ENCODE assay signal across 12 cellular contexts in genomic region chr6:167893416-167893815, GRCh38.
DNase-seq lines count a peak whose midpoint lies in the region; ATAC-seq, FAIRE-seq and TF ChIP-seq lines count a peak whose summit lies in the region.
"Had no signal": no experiment of that assay in that cellular context is flagged by ENCODE, and none has a peak within 500 bp of the region (broad histone marks: within the 10 kb centered on the region; RNA-seq: fewer than 3 reads in every experiment).

No MANE protein-coding gene starts in this region.

- no peaks in the 10 kb centered on the region for H4K20me1 ChIP-seq in H9 (ENCODE audit: control insufficient read depth, insufficient read depth, insufficient read length)

- H3K4me1 ChIP-seq in H9 (ENCODE audit: insufficient read depth, low read length) (0 out of 2 replicates have a peak, but pooled peaks cover 2% of the 10 kb centered on the region), HUES6 (ENCODE audit: control insufficient read depth, insufficient read depth, low read length) (peaks cover 33% of the 10 kb centered on the region), foreskin keratinocyte (peaks cover 11% of the 10 kb centered on the region)
- H3K4me1 ChIP-seq: lower lobe of right lung had no signal

- no peaks in the 10 kb centered on the region for H3K79me2 ChIP-seq in H9 (ENCODE audit: insufficient read depth, low read length)

- DNase-seq in GM12891 (ENCODE audit: insufficient read length, low spot score) (no peak), H9 (peak; percentile 42), foreskin keratinocyte (peak; percentile 75 to 86), COLO829 (ENCODE audit: low spot score) (no peak), T1000 (lab: John Stamatoyannopoulos, UW) (no peak), medulla oblongata (ENCODE audit: extremely low spot score) (no peak), T-helper 9 cell (no peak)
- DNase-seq: activated naive CD8-positive, alpha-beta T cell treated with anti-CD3 and anti-CD28 coated beads for 36 hours; DMS153; lower lobe of right lung had no signal

- no peak overlapping the region for H4K91ac ChIP-seq in H9 (ENCODE audit: insufficient read length, low read depth, low read length)

- ATAC-seq in foreskin keratinocyte, result peak; percentile 100

- no peaks in the 10 kb centered on the region for H3K9me3 Mint-ChIP-seq in H9
- H3K9me3 Mint-ChIP-seq: activated naive CD8-positive, alpha-beta T cell treated with anti-CD3 and anti-CD28 coated beads for 36 hours had no signal

- peak overlapping the region; percentile 14 for H3K27ac ChIP-seq in H9 (ENCODE audit: insufficient read length, low read depth, low read length)
- H3K27ac ChIP-seq in HUES6 (ENCODE audit: low read depth, low read length), result peak overlapping the region; percentile 24
- peak overlapping the region; percentile 67 for H3K27ac ChIP-seq in foreskin keratinocyte
- H3K27ac ChIP-seq: lower lobe of right lung had no signal

- H3K36me3 ChIP-seq in HUES6 (ENCODE audit: control insufficient read depth, insufficient read depth, low read length), result peaks cover 49% of the 10 kb centered on the region

- H2BK20ac ChIP-seq in H9 (ENCODE audit: low read depth, low read length, poor library complexity, severe bottlenecking), result no peak overlapping the region

- H3K9ac ChIP-seq in H9 (ENCODE audit: extremely low read depth, insufficient read length, low read length) (no peak overlapping the region), HUES6 (ENCODE audit: low read length) (peak overlapping the region; percentile 37)

- H3T11ph ChIP-seq in H9 (ENCODE audit: low read length), result no peak overlapping the region

- H3K9me3 ChIP-seq in H9 (ENCODE audit: control insufficient read depth, low read depth, low read length) (no peaks in the 10 kb centered on the region), HUES6 (ENCODE audit: control insufficient read depth, insufficient read depth, low read depth, low read length) (no peaks in the 10 kb centered on the region)
- H3K9me3 ChIP-seq: lower lobe of right lung had no signal

- no peak overlapping the region for H2BK5ac ChIP-seq in H9 (ENCODE audit: insufficient read length, low read length)

- no peak overlapping the region for H3K23ac ChIP-seq in H9 (ENCODE audit: insufficient read length, low read depth, low read length)

- no peak overlapping the region for H3K18ac ChIP-seq in H9 (ENCODE audit: insufficient read length, low read depth, low read length)

- H2BK12ac ChIP-seq in H9 (ENCODE audit: insufficient read length, low read depth, low read length), result no peak overlapping the region

- no peaks in the 10 kb centered on the region for H3K23me2 ChIP-seq in H9 (ENCODE audit: insufficient read length, low read depth, low read length, poor library complexity, severe bottlenecking)

- no peak overlapping the region for H3K27ac Mint-ChIP-seq in H9
- H3K27ac Mint-ChIP-seq: activated naive CD8-positive, alpha-beta T cell treated with anti-CD3 and anti-CD28 coated beads for 36 hours had no signal

- no peak overlapping the region for H3K4me3 Mint-ChIP-seq in H9
- H3K4me3 Mint-ChIP-seq: activated naive CD8-positive, alpha-beta T cell treated with anti-CD3 and anti-CD28 coated beads for 36 hours had no signal

- no CpG with 5 or more reads among the region's 5 CpGs for WGBS in H9 (ENCODE audit: extremely low coverage, insufficient read length, low lambda C conversion rate)

- H4K5ac ChIP-seq in H9 (ENCODE audit: insufficient read length, low read depth, low read length), result no peak overlapping the region

- no peak overlapping the region for H2AFZ ChIP-seq in H9 (ENCODE audit: low read length)

- no peak overlapping the region for H3K4ac ChIP-seq in H9 (ENCODE audit: low read depth, low read length)

- H3K56ac ChIP-seq in H9 (ENCODE audit: insufficient read length, low read depth, low read length), result no peak overlapping the region

- TF ChIP-seq CTCF in H9 (conservative IDR thresholded peaks at IDR 0.05), result no peak
- no peak for TF ChIP-seq CTCF in foreskin keratinocyte (conservative IDR thresholded peaks at IDR 0.05)

- H3K79me1 ChIP-seq in H9 (ENCODE audit: insufficient read depth, low read depth, low read length, poor library complexity, severe bottlenecking), result no peaks in the 10 kb centered on the region

- no peak overlapping the region for H2AK5ac ChIP-seq in H9 (ENCODE audit: insufficient read length, low read length)

- FAIRE-seq in GM12891 (lab: Jason Lieb, UNC), result peak; percentile 61
- FAIRE-seq: HTR-8/SVneo had no signal

- H3K4me2 ChIP-seq in H9 (ENCODE audit: insufficient read depth, insufficient read length, low read length), result no peak overlapping the region

- H3K27me3 ChIP-seq in H9 (ENCODE audit: insufficient read depth, low read length) (no peaks in the 10 kb centered on the region), HUES6 (ENCODE audit: control insufficient read depth, insufficient read depth, low read length) (no peaks in the 10 kb centered on the region), foreskin keratinocyte (no peaks in the 10 kb centered on the region)

- no peak overlapping the region for H2BK120ac ChIP-seq in H9 (ENCODE audit: low read depth, low read length, poor library complexity, severe bottlenecking)

- H2BK15ac ChIP-seq in H9 (ENCODE audit: low read depth, low read length), result no peak overlapping the region

- H3K4me1 Mint-ChIP-seq in H9, result peaks cover 0 to 4% of the 10 kb centered on the region in 2 experiments; a peak in 3 of 4 replicates
- H3K4me1 Mint-ChIP-seq: activated naive CD8-positive, alpha-beta T cell treated with anti-CD3 and anti-CD28 coated beads for 36 hours had no signal

- H3K36me3 Mint-ChIP-seq in H9 (ENCODE audit: insufficient read depth in 1 of 3, low read depth in 3 of 3), result peaks cover 2 to 51% (median 32%) of the 10 kb centered on the region in 3 experiments; a peak in 6 of 7 replicates
- H3K36me3 Mint-ChIP-seq: activated naive CD8-positive, alpha-beta T cell treated with anti-CD3 and anti-CD28 coated beads for 36 hours had no signal

- H4K8ac ChIP-seq in H9 (replicated peaks; ENCODE audit: insufficient read length, low read depth, low read length), result no peak overlapping the region

- H3K4me3 ChIP-seq in HUES6 (ENCODE audit: low read depth, low read length), result peak overlapping the region; percentile 4; the same call in 1 of the 2 replicates
- H3K4me3 ChIP-seq: lower lobe of right lung had no signal

- H3K27me3 Mint-ChIP-seq in H9 (ENCODE audit: low read depth), result no peaks in the 10 kb centered on the region
- H3K27me3 Mint-ChIP-seq: activated naive CD8-positive, alpha-beta T cell treated with anti-CD3 and anti-CD28 coated beads for 36 hours had no signal

- TF ChIP-seq POLR2A in GM12891 (IDR thresholded peaks at IDR 0.05; ENCODE audit: low read depth, low read length), result no peak

- H3K14ac ChIP-seq in H9 (ENCODE audit: insufficient read depth, low read length), result no peak overlapping the region

TF ChIP-seq in GM12891, 5 proteins besides CTCF, POLR2A, EP300 and RAD21:
- TF ChIP-seq POU2F2 (IDR thresholded peaks at IDR 0.05; ENCODE audit: low read depth, low read length) (no peak), POLR2AphosphoS5 (IDR thresholded peaks at IDR 0.05; ENCODE audit: low read depth, low read length) (no peak), TAF1 (IDR thresholded peaks at IDR 0.05; ENCODE audit: low read depth, low read length) (no peak), PAX5 (IDR thresholded peaks at IDR 0.05; ENCODE audit: insufficient read depth, low read length, severe bottlenecking) (no peak), SPI1 (IDR thresholded peaks at IDR 0.05; ENCODE audit: low read depth, low read length) (no peak)

Comparison
In these comparisons a context has a peak if more than half of its experiments do, and no peak if none do; other contexts are left out.
1. DNase-seq: peak in H9 (single experiment) and foreskin keratinocyte (2 of 2); none in GM12891 (single experiment), COLO829 (single experiment), T1000 (single experiment), medulla oblongata (single experiment) and T-helper 9 cell (single experiment).
2. H3K27ac ChIP-seq: peak in every context shown above with its lines; median percentile 67 in foreskin keratinocyte; 24 in HUES6; 14 in H9.